ENCODE assay signal across 9 cellular contexts in the genomic region with DNA sequence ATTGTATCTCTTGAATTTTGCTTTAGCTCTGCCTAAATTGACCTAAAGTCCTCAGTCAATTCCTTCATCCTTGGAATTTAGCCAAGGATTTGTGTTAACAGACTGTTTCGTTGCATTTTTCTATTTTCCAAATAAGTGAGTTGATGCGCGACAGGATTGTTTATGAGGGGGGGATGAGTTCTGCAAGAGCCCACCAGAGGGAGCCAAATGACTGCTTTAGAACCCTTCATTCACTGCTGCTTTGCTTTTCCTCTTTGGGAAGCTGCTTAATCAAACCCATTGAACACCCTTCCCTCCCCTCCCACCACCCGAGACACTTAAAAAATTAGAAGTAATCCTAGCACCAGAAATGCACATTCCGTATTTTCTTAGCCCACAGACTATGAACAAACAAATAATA. TPM values are rescaled to one million over a fixed set of nuclear protein-coding genes. Genes with fewer than 3 reads are reported as not detected.
DNase-seq lines count a peak whose midpoint lies in the region; ATAC-seq and TF ChIP-seq lines count a peak whose summit lies in the region.
"Had no signal": no experiment of that assay in that cellular context is flagged by ENCODE, and none has a peak within 500 bp of the region (broad histone marks: within the 10 kb centered on the region; RNA-seq: fewer than 3 reads in every experiment).

No MANE protein-coding gene starts in this region.

- intact Hi-C loops in CD4-positive, alpha-beta T cell (cut with DNase I, micrococcal nuclease) = loop anchor here (1.0 to 2.0 kb wide), 3 partner anchors 1038 to 1398 kb away; no protein-coding TSS in a partner anchor
- intact Hi-C loops in head of caudate nucleus (cut with DNase I) (loop anchor here (5.0 kb wide), 1 partner anchor 134 kb away; no protein-coding TSS in a partner anchor), posterior cingulate gyrus (cut with DNase I) (loop anchor here (1.0 to 10.0 kb wide), 3 partner anchors 135 to 1036 kb away; no protein-coding TSS in a partner anchor)

- ATAC-seq in CD4-positive, alpha-beta T cell (ENCODE audit: poor library complexity) = peak; percentile 32
- ATAC-seq in GM19023 (IDR thresholded peaks at IDR 0.05; ENCODE audit: unreplicated experiment) = peak; percentile 61
- ATAC-seq in HG03460 (IDR thresholded peaks at IDR 0.05; ENCODE audit: unreplicated experiment) = peak; percentile 55
- ATAC-seq in HG03108 (IDR thresholded peaks at IDR 0.05; ENCODE audit: unreplicated experiment) = no peak

- H3K9me3 Mint-ChIP-seq in CD4-positive, alpha-beta T cell = no peaks in the 10 kb centered on the region

- H3K36me3 Mint-ChIP-seq in CD4-positive, alpha-beta T cell (ENCODE audit: low read depth) = no peaks in the 10 kb centered on the region

- peak in 9 of 10 experiments; percentile 6 to 19 (median 14) for DNase-seq in CD4-positive, alpha-beta T cell
- peak; percentile 84 for DNase-seq in NCI-H82 (lab: John Stamatoyannopoulos, UW)
- DNase-seq in activated naive CD4-positive, alpha-beta T cell treated with anti-CD3 and anti-CD28 coated beads, Interleukin-2, amount 50 U/mL, for 16 hours = peak; percentile 35
- peak in 41 of 42 donors; percentile 9 to 87 (median 65) for DNase-seq in head of caudate nucleus
- peak in 6 of 10 donors; percentile 48 to 87 (median 58) for DNase-seq in posterior cingulate gyrus

- H3K27me3 Mint-ChIP-seq in CD4-positive, alpha-beta T cell = peaks cover 48% of the 10 kb centered on the region

- TF ChIP-seq CTCF in CD4-positive, alpha-beta T cell (IDR thresholded peaks at IDR 0.05) = peak; percentile 83

- POLR2A ChIA-PET in CD4-positive, alpha-beta T cell (lab: Charles Lee) = no interaction called here

- no peak overlapping the region for H3K27ac Mint-ChIP-seq in CD4-positive, alpha-beta T cell

- H3K4me3 Mint-ChIP-seq in CD4-positive, alpha-beta T cell = no peak overlapping the region

- CTCF ChIA-PET in CD4-positive, alpha-beta T cell (lab: Charles Lee) = no interaction called here

- no peaks in the 10 kb centered on the region for H3K9me3 ChIP-seq in CD4-positive, alpha-beta T cell (ENCODE audit: control insufficient read depth, low read length)

- peaks cover 16% of the 10 kb centered on the region for H3K27me3 ChIP-seq in CD4-positive, alpha-beta T cell (ENCODE audit: control insufficient read depth, insufficient read depth, low read length)

- H3K27ac ChIP-seq in CD4-positive, alpha-beta T cell (ENCODE audit: low read depth, low read length) = no peak overlapping the region

- H3K4me1 Mint-ChIP-seq in CD4-positive, alpha-beta T cell (ENCODE audit: low read depth) = no peaks in the 10 kb centered on the region

RNA-seq across cellular contexts. Expression of a gene that starts 33.7 kb away (rescaled TPM):
- total RNA-seq in CD4-positive, alpha-beta T cell = not detected
- total RNA-seq: subcutaneous adipose tissue had no signal

Comparison
In these comparisons a context has a peak if more than half of its experiments do, and no peak if none do; other contexts are left out.
1. DNase-seq: peak in every context shown above with its lines; median percentile 84 in NCI-H82; 65 in head of caudate nucleus; 58 in posterior cingulate gyrus; 35 in activated naive CD4-positive, alpha-beta T cell treated with anti-CD3 and anti-CD28 coated beads, Interleukin-2, amount 50 U/mL, for 16 hours; 14 in CD4-positive, alpha-beta T cell.